ENCODE assay signal across 8 cellular contexts in genomic region chr1:38872401-38873026, GRCh38. TPM values are rescaled to one million over a fixed set of nuclear protein-coding genes. Genes with fewer than 3 reads are reported as not detected.
DNase-seq lines count a peak whose midpoint lies in the region; ATAC-seq and TF ChIP-seq lines count a peak whose summit lies in the region.

No MANE protein-coding gene starts in this region.

- H3K27me3 ChIP-seq in Karpas-422 (ENCODE audit: low read length), result no peaks in the 10 kb centered on the region
- H3K27me3 ChIP-seq in ovary, result no peaks in the 10 kb centered on the region

- no peaks in the 10 kb centered on the region for H3K36me3 ChIP-seq in Karpas-422 (ENCODE audit: insufficient read depth, low read length)
- no peaks in the 10 kb centered on the region for H3K36me3 ChIP-seq in ovary

- peak overlapping the region; percentile 91 for H3K4me2 ChIP-seq in Karpas-422 (ENCODE audit: low read depth, low read length, poor library complexity, severe bottlenecking)

- H3K27ac Mint-ChIP-seq in activated T-cell treated with anti-CD3 and anti-CD28 coated beads, Interleukin-2, amount 50 U/mL, for 72 hours, result peak overlapping the region; percentile 14

- peak overlapping the region; percentile 69; the same call in 1 of the 2 replicates for H2AFZ ChIP-seq in Karpas-422 (ENCODE audit: low read length)

- H3K4me1 ChIP-seq in Karpas-422 (ENCODE audit: low read length) (peaks cover 31% of the 10 kb centered on the region), ovary (ENCODE audit: insufficient read depth) (no peaks in the 10 kb centered on the region)

- no peak for TF ChIP-seq EP300 in ovary (IDR thresholded peaks at IDR 0.05)

- ATAC-seq in GM21723 (IDR thresholded peaks at IDR 0.05; ENCODE audit: unreplicated experiment), result peak; percentile 45
- ATAC-seq in activated T-cell treated with anti-CD3 and anti-CD28 coated beads, Interleukin-2, amount 50 U/mL, for 72 hours (replicated peaks in 1 of 2), result peak; percentile 32 to 42

- H3K9me3 Mint-ChIP-seq in activated T-cell treated with anti-CD3 and anti-CD28 coated beads, Interleukin-2, amount 50 U/mL, for 72 hours, result no peaks in the 10 kb centered on the region

- no peak for TF ChIP-seq CTCF in fibroblast of the aortic adventitia (IDR thresholded peaks at IDR 0.05; ENCODE audit: insufficient read depth, low read length)
- TF ChIP-seq CTCF in ovary (IDR thresholded peaks at IDR 0.05), result no peak

- H3K27ac ChIP-seq in Karpas-422 (ENCODE audit: low read length) (0 out of 2 replicates have a peak overlapping the region, but pooled peaks have one; percentile 18), ovary (no peak overlapping the region)

- H4K20me1 ChIP-seq in Karpas-422 (ENCODE audit: insufficient read depth, low read depth, low read length), result no peaks in the 10 kb centered on the region

- DNase-seq in EL, result peak; percentile 43
- DNase-seq in Karpas-422, result peak; percentile 69
- DNase-seq in activated T-cell treated with anti-CD3 and anti-CD28 coated beads, Interleukin-2, amount 50 U/mL, for 72 hours, result peak; percentile 50 to 59
- DNase-seq in fibroblast of the aortic adventitia (ENCODE audit: low read depth), result peak; percentile 35
- DNase-seq in ovary, result no peak
- no peak for DNase-seq in NCI-H345 treated with DMSO at 0.1 percent for 48 hours (lab: John Stamatoyannopoulos, UW; ENCODE audit: unreplicated experiment)
- no peak for DNase-seq in epidermal melanocyte (ENCODE audit: insufficient read length, low spot score)

- WGBS in ovary, 3 donors, result 2 to 5% (median 2%) methylated on average over 24 to 25 of the region's 25 CpGs

- H3K27me3 Mint-ChIP-seq in activated T-cell treated with anti-CD3 and anti-CD28 coated beads, Interleukin-2, amount 50 U/mL, for 72 hours (ENCODE audit: low read depth), result no peaks in the 10 kb centered on the region

- H3K4me1 Mint-ChIP-seq in activated T-cell treated with anti-CD3 and anti-CD28 coated beads, Interleukin-2, amount 50 U/mL, for 72 hours (ENCODE audit: low read depth), result peaks cover 32% of the 10 kb centered on the region

- peaks cover 0 to 3% of the 10 kb centered on the region in 2 donors for H3K36me3 Mint-ChIP-seq in activated T-cell treated with anti-CD3 and anti-CD28 coated beads, Interleukin-2, amount 50 U/mL, for 72 hours (ENCODE audit: insufficient read depth in 2 of 2)

- H3K9me2 ChIP-seq in Karpas-422 (replicated peaks; ENCODE audit: insufficient read depth, low read length), result no peaks in the 10 kb centered on the region

- H3K9me3 ChIP-seq in Karpas-422 (ENCODE audit: low read length), result no peaks in the 10 kb centered on the region
- H3K9me3 ChIP-seq in ovary, result no peaks in the 10 kb centered on the region

- peaks cover 60% of the 10 kb centered on the region for H3K79me2 ChIP-seq in Karpas-422 (ENCODE audit: low read length)

- intact Hi-C loops in ovary (cut with DNase I), result loop anchor here in 2 of 4 donors (5.0 to 10.0 kb wide), 2 partner anchors 122 to 210 kb away; partner anchors contain the start of gene AKIRIN1 (in 2 of the 2)

- H3K4me3 ChIP-seq in Karpas-422 (ENCODE audit: low read length), result peak overlapping the region; percentile 97
- peak overlapping the region; percentile 77 for H3K4me3 ChIP-seq in fibroblast of the aortic adventitia (ENCODE audit: low read depth, low read length)
- peak overlapping the region; percentile 98 for H3K4me3 ChIP-seq in ovary

- H3K9ac ChIP-seq in Karpas-422 (ENCODE audit: low read length), result peak overlapping the region; percentile 91

- H3K4me3 Mint-ChIP-seq in activated T-cell treated with anti-CD3 and anti-CD28 coated beads, Interleukin-2, amount 50 U/mL, for 72 hours, result peak overlapping the region; percentile 85 to 95

- TF ChIP-seq POLR2A in ovary (IDR thresholded peaks at IDR 0.05), result no peak

RNA-seq across cellular contexts. Expression of gene MYCBP, which starts 0.6 kb away (rescaled TPM):
- 9.2 and 25.1 TPM in 2 replicates for total RNA-seq in Karpas-422 (2014; rRNA removed; shearing (Covaris generic); ENCODE audit: low replicate concordance)
- 10 to 100 TPM; 22.0 to 29.8 TPM for total RNA-seq in activated T-cell treated with anti-CD3 and anti-CD28 coated beads, Interleukin-2, amount 50 U/mL, for 72 hours
- total RNA-seq in fibroblast of the aortic adventitia (ENCODE audit: low replicate concordance), result 8.9 and 10.5 TPM in 2 replicates
- total RNA-seq in ovary, result 10 to 100 TPM in 6 of 7 donors, 1 to 10 TPM in 1; 8.8 to 15.2 (median 12.2) TPM
- 10 to 100 TPM in 1 of 2 donors, 1 to 10 TPM in 1; 6.2 to 15.3 TPM for polyA plus RNA-seq in ovary

RNA-seq across cellular contexts. Expression of gene GJA9, which starts 8.9 kb away (rescaled TPM):
- not detected in 2 replicates for total RNA-seq in Karpas-422 (2014; rRNA removed; shearing (Covaris generic); ENCODE audit: low replicate concordance)
- total RNA-seq in activated T-cell treated with anti-CD3 and anti-CD28 coated beads, Interleukin-2, amount 50 U/mL, for 72 hours, result not detected
- total RNA-seq in fibroblast of the aortic adventitia (ENCODE audit: low replicate concordance) (0.09 TPM in 1 of 2 replicates, not detected in the other), ovary (not detected)
- polyA plus RNA-seq in ovary, result not detected

RNA-seq across cellular contexts. Expression of gene RRAGC, which starts 12.9 kb away (rescaled TPM):
- total RNA-seq in Karpas-422 (2014; rRNA removed; shearing (Covaris generic); ENCODE audit: low replicate concordance), result 11.3 and 18.3 TPM in 2 replicates
- 10 to 100 TPM; 22.1 to 27.4 TPM for total RNA-seq in activated T-cell treated with anti-CD3 and anti-CD28 coated beads, Interleukin-2, amount 50 U/mL, for 72 hours
- total RNA-seq in fibroblast of the aortic adventitia (ENCODE audit: low replicate concordance) (44.4 and 56.8 TPM in 2 replicates), ovary (10 to 100 TPM; 11.4 to 30.2 (median 24.2) TPM)
- polyA plus RNA-seq in ovary, result 10 to 100 TPM; 19.4 to 37.5 TPM

Comparison
In these comparisons a context has a peak if more than half of its experiments do, and no peak if none do; other contexts are left out.
1. DNase-seq: peak in EL (single experiment), Karpas-422 (single experiment), activated T-cell treated with anti-CD3 and anti-CD28 coated beads, Interleukin-2, amount 50 U/mL, for 72 hours (2 of 2) and fibroblast of the aortic adventitia (single experiment); none in ovary (0 of 5), NCI-H345 treated with DMSO at 0.1 percent for 48 hours (single experiment) and epidermal melanocyte (single experiment).
2. Peak in every context shown above with its lines, with median percentiles within 50 percentile points of each other: H3K4me3 ChIP-seq.